In genomic region chr1:902023-902422, GRCh38 we compare ENCODE assay signal across 29 cellular contexts. TPM values are rescaled to one million over a fixed set of nuclear protein-coding genes. Genes with fewer than 3 reads are reported as not detected.
DNase-seq lines count a peak whose midpoint lies in the region; ATAC-seq and TF ChIP-seq lines count a peak whose summit lies in the region.
"Had no signal": no experiment of that assay in that cellular context is flagged by ENCODE, and none has a peak within 500 bp of the region (broad histone marks: within the 10 kb centered on the region; RNA-seq: fewer than 3 reads in every experiment).

No MANE protein-coding gene starts in this region.

- DNase-seq in Right ventricle myocardium superior (peak; percentile 20), heart left ventricle (no peak), NB4 (ENCODE audit: low read depth) (peak; percentile 1), immature natural killer cell (no peak), type B pancreatic cell (ENCODE audit: extremely low spot score, unreplicated experiment) (peak; percentile 56), osteocyte (ENCODE audit: extremely low spot score, unreplicated experiment) (no peak), colonic mucosa (no peak)
- DNase-seq: activated CD8-positive, alpha-beta memory T cell treated with anti-CD3 and anti-CD28 coated beads, Interleukin-2, amount 50 U/mL, for 48 hours; activated CD8-positive, alpha-beta T cell treated with anti-CD3 and anti-CD28 coated beads for 36 hours; amygdala; DMS153; HCEC 1CT; hypothalamus; IMR-90; NCI-H1048; NCI-H1694; NCI-H446; NCI-H748 treated with DMSO at 0.1 percent for 48 hours; T-cell had no signal

- H3K4me1 Mint-ChIP-seq in immature natural killer cell (peaks cover 17 to 20% of the 10 kb centered on the region in 2 donors), type B pancreatic cell (ENCODE audit: unreplicated experiment) (peaks cover 6% of the 10 kb centered on the region), osteocyte (ENCODE audit: unreplicated experiment) (peaks cover 22% of the 10 kb centered on the region)

- ATAC-seq in Right ventricle myocardium superior (ENCODE audit: poor library complexity), result no peak
- ATAC-seq in heart left ventricle, result no peak
- no peak for ATAC-seq in HG03521 (IDR thresholded peaks at IDR 0.05; ENCODE audit: unreplicated experiment)
- ATAC-seq: activated CD8-positive, alpha-beta T cell treated with anti-CD3 and anti-CD28 coated beads for 36 hours; activated naive CD4-positive, alpha-beta T cell treated with anti-CD3 and anti-CD28 coated beads, Interleukin-2, amount 50 U/mL, for 72 hours; right lobe of liver; T-cell had no signal

- H3K27me3 ChIP-seq in heart left ventricle (peaks cover 0 to 35% (median 8%) of the 10 kb centered on the region in 9 donors), colonic mucosa (peaks cover 12% of the 10 kb centered on the region)
- H3K27me3 ChIP-seq: right lobe of liver had no signal

- H3K36me3 Mint-ChIP-seq in immature natural killer cell (peaks cover 0 to 5% (median 0%) of the 10 kb centered on the region in 3 donors), type B pancreatic cell (no peaks in the 10 kb centered on the region), osteocyte (ENCODE audit: unreplicated experiment) (no peaks in the 10 kb centered on the region)
- H3K36me3 Mint-ChIP-seq: T-cell had no signal

- H3K27ac Mint-ChIP-seq in immature natural killer cell (no peak overlapping the region), type B pancreatic cell (peak overlapping the region; percentile 39), osteocyte (ENCODE audit: unreplicated experiment) (no peak overlapping the region)
- H3K27ac Mint-ChIP-seq: activated CD8-positive, alpha-beta T cell treated with anti-CD3 and anti-CD28 coated beads for 36 hours; activated naive CD4-positive, alpha-beta T cell treated with anti-CD3 and anti-CD28 coated beads, Interleukin-2, amount 50 U/mL, for 72 hours; activated T-helper 2 cell treated with anti-CD3 and anti-CD28 coated beads, Interferon-gamma antibody, Interleukin-2, Interleukin-4, amounts not matched to agents 10 μg/mL and 5 μg/mL and 100 μg/mL, durations not matched to agents 14 hours and 24 hours and 36 hours; progenitor cell of endocrine pancreas; T-cell had no signal

- H3K4me3 ChIP-seq in heart left ventricle (no peak overlapping the region), NB4 (ENCODE audit: low read depth, low read length) (no peak overlapping the region), colonic mucosa (no peak overlapping the region)
- H3K4me3 ChIP-seq: BLaER1, breast epithelium, right lobe of liver, SJSA1, tibial nerve had no signal

- H3K9me3 ChIP-seq in heart left ventricle, result no peaks in the 10 kb centered on the region
- H3K9me3 ChIP-seq in colonic mucosa, result no peaks in the 10 kb centered on the region
- H3K9me3 ChIP-seq: breast epithelium, neutrophil, right lobe of liver, SJSA1, tibial nerve had no signal

- TF ChIP-seq POLR2A in heart left ventricle (IDR thresholded peaks at IDR 0.05), result no peak
- no peak for TF ChIP-seq POLR2A in NB4 (IDR thresholded peaks at IDR 0.05; ENCODE audit: extremely low read depth, insufficient read length)

- peaks cover 0 to 13% (median 0%) of the 10 kb centered on the region in 6 donors for H3K9me3 Mint-ChIP-seq in immature natural killer cell
- no peaks in the 10 kb centered on the region for H3K9me3 Mint-ChIP-seq in type B pancreatic cell
- H3K9me3 Mint-ChIP-seq in osteocyte (ENCODE audit: unreplicated experiment), result no peaks in the 10 kb centered on the region

- H3K27me3 Mint-ChIP-seq in immature natural killer cell (ENCODE audit: low read depth in 3 of 3), result peaks cover 14 to 19% (median 16%) of the 10 kb centered on the region in 3 donors
- H3K27me3 Mint-ChIP-seq in type B pancreatic cell, result peaks cover 41% of the 10 kb centered on the region
- H3K27me3 Mint-ChIP-seq in osteocyte (ENCODE audit: unreplicated experiment), result peaks cover 31% of the 10 kb centered on the region

- no peak overlapping the region for H3K9ac ChIP-seq in colonic mucosa (ENCODE audit: low read depth in 2 of 2, low read length in 2 of 2)
- H3K9ac ChIP-seq: BLaER1 had no signal

- intact Hi-C loops in Right ventricle myocardium superior (cut with DNase I) (no loop called here), heart left ventricle (cut with DNase I) (loop anchor here in 2 of 10 donors (10.0 kb wide), 2 partner anchors 53 to 63 kb away; partner anchors contain the start of genes KLHL17 (in 1 of the 2), NOC2L (in 1 of the 2) and PLEKHN1 (in 1 of the 2)), colonic mucosa (cut with DNase I) (no loop called here)

- peak overlapping the region in 4 of 5 donors; percentile 20 to 55 (median 32) for H3K4me3 Mint-ChIP-seq in immature natural killer cell
- peak overlapping the region; percentile 64 for H3K4me3 Mint-ChIP-seq in type B pancreatic cell
- no peak overlapping the region for H3K4me3 Mint-ChIP-seq in osteocyte (ENCODE audit: unreplicated experiment)
- H3K4me3 Mint-ChIP-seq: activated CD8-positive, alpha-beta T cell treated with anti-CD3 and anti-CD28 coated beads for 36 hours; T-cell had no signal

- peaks cover 0 to 28% (median 11%) of the 10 kb centered on the region in 12 donors for H3K4me1 ChIP-seq in heart left ventricle
- peaks cover 10% of the 10 kb centered on the region for H3K4me1 ChIP-seq in colonic mucosa
- H3K4me1 ChIP-seq: breast epithelium, right lobe of liver had no signal

- 86 to 93% (median 89%) methylated on average over 8 to 10 of the region's 10 CpGs for WGBS in heart left ventricle, 4 donors

- H3K36me3 ChIP-seq in heart left ventricle (no peaks in the 10 kb centered on the region), colonic mucosa (no peaks in the 10 kb centered on the region)
- H3K36me3 ChIP-seq: BLaER1, breast epithelium, neutrophil, right lobe of liver, SJSA1, tibial nerve had no signal

- H3K27ac ChIP-seq in heart left ventricle (no peak overlapping the region), colonic mucosa (no peak overlapping the region)
- H3K27ac ChIP-seq: BLaER1, breast epithelium, neutrophil, right lobe of liver, SJSA1, tibial nerve had no signal

- TF ChIP-seq CTCF in heart left ventricle (IDR thresholded peaks at IDR 0.05) (no peak), NB4 (IDR thresholded peaks at IDR 0.05; ENCODE audit: low read depth, low read length) (no peak), type B pancreatic cell (conservative IDR thresholded peaks at IDR 0.05) (no peak), osteocyte (IDR thresholded peaks at IDR 0.05) (no peak), colonic mucosa (IDR thresholded peaks at IDR 0.05) (no peak)

RNA-seq across cellular contexts. Expression of gene SAMD11, which starts 21.7 kb away (rescaled TPM):
- total RNA-seq in Right ventricle myocardium superior, result 1.5 TPM
- 1 to 10 TPM in 4 of 9 donors, under 1 TPM in 5; 0.38 to 3.2 (median 0.96) TPM for total RNA-seq in heart left ventricle
- 1 to 10 TPM in 1 of 2 donors, under 1 TPM in 1; 0.54 to 1.3 TPM for polyA plus RNA-seq in heart left ventricle
- under 1 TPM in 1 of 3 donors, not detected in 2; 0.14 TPM for polyA plus RNA-seq in immature natural killer cell
- 13.1 and 50.5 TPM in 2 replicates for total RNA-seq in type B pancreatic cell (ENCODE audit: low replicate concordance)
- 16.6 and 19.5 TPM in 2 replicates for total RNA-seq in osteocyte
- total RNA-seq in colonic mucosa, result 1 to 10 TPM; 3.0 to 4.2 TPM
- total RNA-seq: activated CD8-positive, alpha-beta T cell treated with anti-CD3 and anti-CD28 coated beads for 36 hours; activated naive CD4-positive, alpha-beta T cell treated with anti-CD3 and anti-CD28 coated beads, Interleukin-2, amount 50 U/mL, for 72 hours; activated T-helper 2 cell treated with anti-CD3 and anti-CD28 coated beads, Interferon-gamma antibody, Interleukin-2, Interleukin-4, amounts not matched to agents 10 μg/mL and 5 μg/mL and 100 μg/mL, durations not matched to agents 14 hours and 24 hours and 36 hours had no signal

RNA-seq across cellular contexts. Expression of gene NOC2L, which starts 57.0 kb away (rescaled TPM):
- total RNA-seq in Right ventricle myocardium superior (42.8 TPM), heart left ventricle (10 to 100 TPM; 36.0 to 63.6 (median 43.3) TPM), type B pancreatic cell (ENCODE audit: low replicate concordance) (75.1 and 87.2 TPM in 2 replicates), osteocyte (60.5 and 63.3 TPM in 2 replicates), colonic mucosa (100 to 1,000 TPM in 1 of 2 donors, 10 to 100 TPM in 1; 46.9 to 127 TPM)
- polyA plus RNA-seq in heart left ventricle (10 to 100 TPM; 55.1 to 85.3 TPM), immature natural killer cell (10 to 100 TPM; 48.2 to 69.8 (median 53.5) TPM)

RNA-seq across cellular contexts. Expression of gene KLHL17, which starts 58.4 kb away (rescaled TPM):
- total RNA-seq in Right ventricle myocardium superior, result 5.6 TPM
- 1 to 10 TPM; 1.6 to 6.8 (median 4.7) TPM for total RNA-seq in heart left ventricle
- 1 to 10 TPM; 5.4 to 5.5 TPM for polyA plus RNA-seq in heart left ventricle
- 1 to 10 TPM in 2 of 3 donors, not detected in 1; 1.8 to 2.2 TPM for polyA plus RNA-seq in immature natural killer cell
- total RNA-seq in type B pancreatic cell (ENCODE audit: low replicate concordance), result 31.5 and 42.2 TPM in 2 replicates
- total RNA-seq in osteocyte, result 26.6 and 31.7 TPM in 2 replicates
- total RNA-seq in colonic mucosa, result 10 to 100 TPM in 1 of 2 donors, 1 to 10 TPM in 1; 9.9 to 16.7 TPM

Comparison
In these comparisons a context has a peak if more than half of its experiments do, and no peak if none do; other contexts are left out.
1. DNase-seq: peak in Right ventricle myocardium superior (single experiment), NB4 (single experiment) and type B pancreatic cell (single experiment); none in heart left ventricle (0 of 5), immature natural killer cell (0 of 3), osteocyte (single experiment) and colonic mucosa (single experiment).